8 cellular contexts compared by ENCODE assay signal in the genomic region with DNA sequence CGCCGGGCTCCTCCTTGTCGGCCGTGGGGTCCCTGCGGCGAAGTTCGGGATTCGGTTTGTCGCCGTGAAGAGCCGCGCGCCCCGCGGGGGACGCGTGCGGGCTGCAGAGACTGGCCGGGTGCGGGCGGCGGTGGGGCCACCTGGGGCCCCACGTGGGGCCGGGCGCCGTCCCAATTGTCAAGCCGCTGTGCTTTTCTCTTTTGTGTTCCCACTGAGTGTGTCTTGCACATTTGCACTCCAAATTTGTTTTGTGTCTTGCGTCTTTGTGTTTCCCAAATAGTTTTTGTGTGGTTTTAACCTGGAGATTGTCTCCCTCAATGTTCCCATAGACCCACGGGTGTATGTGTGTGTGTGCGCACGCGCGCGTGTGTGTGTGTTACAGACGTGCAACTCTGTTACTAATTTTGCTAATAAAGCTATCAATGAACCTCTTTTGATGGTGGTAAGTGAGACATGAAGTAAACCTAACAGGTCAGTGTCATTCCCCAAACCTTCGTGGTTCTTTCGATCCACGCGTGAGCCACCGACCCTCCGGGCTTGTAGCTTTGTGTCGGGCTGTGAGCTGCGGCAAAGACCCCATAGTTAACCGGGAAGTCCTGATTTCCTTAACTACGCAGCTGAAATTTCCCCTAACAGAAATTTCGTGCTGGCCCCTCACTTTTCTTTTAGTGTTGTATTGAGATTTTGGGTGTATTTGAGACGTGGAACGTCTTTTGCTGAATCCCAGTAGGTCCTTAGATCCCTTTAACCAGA. TPM values are rescaled to one million over a fixed set of nuclear protein-coding genes. Genes with fewer than 3 reads are reported as not detected.
DNase-seq lines count a peak whose midpoint lies in the region; ATAC-seq, FAIRE-seq and TF ChIP-seq lines count a peak whose summit lies in the region.

No MANE protein-coding gene starts in this region.

- no peaks in the 10 kb centered on the region for H3K36me3 ChIP-seq in HEK293 (ENCODE audit: control insufficient read depth in 2 of 2, insufficient read depth in 1 of 2, low read length in 2 of 2)
- H3K36me3 ChIP-seq in OCI-LY3 (replicated peaks; ENCODE audit: low read depth, low read length), result peaks cover 15% of the 10 kb centered on the region
- no peaks in the 10 kb centered on the region for H3K36me3 ChIP-seq in pancreas
- H3K36me3 ChIP-seq in upper lobe of left lung, result no peaks in the 10 kb centered on the region

- peak overlapping the region; percentile 98 for H3K9ac ChIP-seq in OCI-LY3 (ENCODE audit: low read length)

- H3K9me3 ChIP-seq in HEK293 (ENCODE audit: control insufficient read depth, insufficient read depth, low read depth, low read length) (no peaks in the 10 kb centered on the region), OCI-LY3 (ENCODE audit: insufficient read depth, low read length) (peaks cover 6% of the 10 kb centered on the region; the same call in 1 of the 2 replicates), pancreas (no peaks in the 10 kb centered on the region), upper lobe of left lung (peaks cover 0 to 5% (median 0%) of the 10 kb centered on the region in 4 donors)

- no peak for TF ChIP-seq EP300 in upper lobe of left lung (IDR thresholded peaks at IDR 0.05)

- no peak overlapping the region for H2AFZ ChIP-seq in OCI-LY3 (ENCODE audit: low read depth, low read length)

- POLR2A ChIA-PET in GM10248 (lab: Yijun Ruan, JAX), result interaction anchor here (0.7 kb wide), 1 partner anchor 27 kb away, joined by 3 read pairs; no protein-coding TSS in a partner anchor
- POLR2A ChIA-PET in HEK293 (lab: Yijun Ruan, JAX), result interaction anchor here (0.8 kb wide), 1 partner anchor 49 kb away, joined by 3 read pairs; no protein-coding TSS in a partner anchor

- H3K27me3 ChIP-seq in OCI-LY3 (ENCODE audit: low read depth, low read length) (no peaks in the 10 kb centered on the region), pancreas (no peaks in the 10 kb centered on the region), upper lobe of left lung (no peaks in the 10 kb centered on the region)

- CTCF ChIA-PET in GM10248 (lab: Yijun Ruan, JAX), result interaction anchor here (0.8 to 17.6 kb wide), 2 partner anchors 26 to 49 kb away, joined by 3 to 256 read pairs; no protein-coding TSS in a partner anchor
- CTCF ChIA-PET in HEK293 (lab: Yijun Ruan, JAX), result interaction anchor here (1.2 kb wide), 1 partner anchor 15 kb away, joined by 3 read pairs; no protein-coding TSS in a partner anchor

- TF ChIP-seq CTCF in GM10248 (IDR thresholded peaks at IDR 0.05; ENCODE audit: control extremely low read depth, extremely low read depth, low read depth, missing control alignments), result no peak
- TF ChIP-seq CTCF in HEK293 (tag by site-specific recombination; IDR thresholded peaks at IDR 0.05), result no peak
- no peak for TF ChIP-seq CTCF in OCI-LY3 (IDR thresholded peaks at IDR 0.05; ENCODE audit: low read depth, low read length)
- TF ChIP-seq CTCF in pancreas (IDR thresholded peaks at IDR 0.05), result no peak
- TF ChIP-seq CTCF in upper lobe of left lung (IDR thresholded peaks at IDR 0.05), result no peak

- H4K20me1 ChIP-seq in OCI-LY3 (ENCODE audit: insufficient read depth, low read length), result peaks cover 13% of the 10 kb centered on the region; the same call in 1 of the 2 replicates

- H3K4me3 ChIP-seq in HEK293 (ENCODE audit: low read depth, low read length) (peak overlapping the region; percentile 60), OCI-LY3 (ENCODE audit: low read length) (peak overlapping the region; percentile 97), pancreas (peak overlapping the region; percentile 18 to 74 (median 64)), upper lobe of left lung (peak overlapping the region; percentile 31 to 93 (median 81))

- no peaks in the 10 kb centered on the region; the same call in none of the 2 replicates for H3K4me1 ChIP-seq in HEK293 (ENCODE audit: control insufficient read depth, insufficient read depth, low read length)
- H3K4me1 ChIP-seq in OCI-LY3 (ENCODE audit: low read length), result peaks cover 34% of the 10 kb centered on the region
- H3K4me1 ChIP-seq in pancreas, result no peaks in the 10 kb centered on the region
- peaks cover 0 to 15% (median 8%) of the 10 kb centered on the region in 4 donors for H3K4me1 ChIP-seq in upper lobe of left lung

- WGBS in pancreas, 2 donors, result 22 to 26% methylated on average over 48 of the region's 48 CpGs
- WGBS in upper lobe of left lung, 2 donors, result 15 to 17% methylated on average over 31 to 39 of the region's 48 CpGs

- FAIRE-seq in pancreas (lab: Jason Lieb, UNC), result no peak

- DNase-seq in GM10248 (ENCODE audit: extremely low spot score), result peak; percentile 64
- DNase-seq in activated naive CD4-positive, alpha-beta T cell treated with Interleukin-2 at 50 U/mL for 16 hours, result peak; percentile 47
- DNase-seq in globus pallidus (ENCODE audit: low spot score), result peak; percentile 47
- peak in 5 of 6 donors; percentile 11 to 51 (median 30) for DNase-seq in pancreas
- peak; percentile 34 to 93 for DNase-seq in upper lobe of left lung
- DNase-seq in NCI-H146 (lab: John Stamatoyannopoulos, UW), result no peak

- no peak for TF ChIP-seq POLR2A in upper lobe of left lung (IDR thresholded peaks at IDR 0.05)

- intact Hi-C loops in pancreas (cut with DNase I), result no loop called here

- peak overlapping the region; percentile 85 for H3K4me2 ChIP-seq in OCI-LY3 (ENCODE audit: low read length)

- H3K79me2 ChIP-seq in OCI-LY3 (ENCODE audit: low read length), result peaks cover 63% of the 10 kb centered on the region

- H3K27ac ChIP-seq in HEK293 (ENCODE audit: extremely low read depth, low read depth, low read length) (peak overlapping the region; percentile 76), OCI-LY3 (ENCODE audit: low read length) (peak overlapping the region; percentile 97), pancreas (peak overlapping the region in 3 of 4 donors; percentile 42 to 82 (median 81)), upper lobe of left lung (peak overlapping the region; percentile 92 to 97 (median 95))

- peak; percentile 51 to 74 (median 71) for ATAC-seq in pancreas
- peak in 1 of 2 donors; percentile 70 for ATAC-seq in upper lobe of left lung (ENCODE audit: low FRiP score in 2 of 2)

TF ChIP-seq in HEK293, 187 proteins besides CTCF, POLR2A, EP300 and RAD21 (continues in another document):
- TF ChIP-seq, protein P1, sequence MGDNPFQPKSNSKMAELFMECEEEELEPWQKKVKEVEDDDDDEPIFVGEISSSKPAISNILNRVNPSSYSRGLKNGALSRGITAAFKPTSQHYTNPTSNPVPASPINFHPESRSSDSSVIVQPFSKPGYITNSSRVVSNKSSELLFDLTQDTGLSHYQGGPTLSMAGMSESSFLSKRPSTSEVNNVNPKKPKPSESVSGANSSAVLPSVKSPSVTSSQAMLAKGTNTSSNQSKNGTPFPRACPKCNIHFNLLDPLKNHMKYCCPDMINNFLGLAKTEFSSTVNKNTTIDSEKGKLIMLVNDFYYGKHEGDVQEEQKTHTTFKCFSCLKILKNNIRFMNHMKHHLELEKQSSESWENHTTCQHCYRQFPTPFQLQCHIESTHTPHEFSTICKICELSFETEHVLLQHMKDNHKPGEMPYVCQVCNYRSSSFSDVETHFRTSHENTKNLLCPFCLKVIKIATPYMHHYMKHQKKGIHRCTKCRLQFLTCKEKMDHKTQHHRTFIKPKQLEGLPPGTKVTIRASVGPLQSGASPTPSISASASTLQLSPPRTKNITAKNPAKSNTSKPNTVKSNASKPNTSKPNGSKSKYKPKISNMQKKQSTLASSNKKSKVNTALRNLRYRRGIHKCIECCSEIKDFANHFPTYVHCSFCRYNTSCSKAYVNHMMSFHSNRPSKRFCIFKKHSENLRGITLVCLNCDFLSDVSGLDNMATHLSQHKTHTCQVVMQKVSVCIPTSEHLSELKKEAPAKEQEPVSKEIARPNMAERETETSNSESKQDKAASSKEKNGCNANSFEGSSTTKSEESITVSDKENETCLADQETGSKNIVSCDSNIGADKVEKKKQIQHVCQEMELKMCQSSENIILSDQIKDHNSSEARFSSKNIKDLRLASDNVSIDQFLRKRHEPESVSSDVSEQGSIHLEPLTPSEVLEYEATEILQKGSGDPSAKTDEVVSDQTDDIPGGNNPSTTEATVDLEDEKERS (tag by site-specific recombination; IDR thresholded peaks at IDR 0.05), result no peak
- TF ChIP-seq TSHZ1 (tag by site-specific recombination; IDR thresholded peaks at IDR 0.05; ENCODE audit: borderline replicate concordance), result no peak
- no peak for TF ChIP-seq AEBP2 (tag by site-specific recombination; IDR thresholded peaks at IDR 0.05; ENCODE audit: borderline replicate concordance)

RNA-seq across cellular contexts. Expression of gene PRDM2, which starts 0.7 kb away (rescaled TPM):
- 10 to 100 TPM; 13.8 to 26.4 (median 15.7) TPM for total RNA-seq in pancreas
- 10 to 100 TPM in 1 of 2 donors, 1 to 10 TPM in 1; 9.3 to 11.4 TPM for polyA plus RNA-seq in pancreas
- 10 to 100 TPM; 35.0 to 70.2 (median 40.9) TPM for total RNA-seq in upper lobe of left lung
